Comparison of ENCODE assay signal across 28 cellular contexts in the genomic region with DNA sequence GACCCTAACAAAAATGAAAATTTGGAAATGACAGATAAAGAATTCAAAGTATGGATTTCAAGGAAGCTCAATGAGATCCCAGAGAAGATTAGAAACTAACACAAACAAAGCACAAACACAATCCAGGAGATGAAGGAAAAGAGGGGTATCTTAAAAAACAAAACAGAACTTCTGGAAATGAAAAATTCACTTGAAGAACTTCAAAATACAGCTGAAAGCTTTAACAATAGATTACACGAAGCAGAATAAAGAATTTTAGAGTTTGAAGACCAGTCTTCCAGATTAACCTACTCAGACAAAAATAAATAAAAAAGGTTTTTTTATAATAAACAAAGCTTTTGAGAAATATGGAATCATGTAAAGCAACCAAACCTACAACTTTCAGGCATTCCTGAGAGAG.
"Had no signal": no experiment of that assay in that cellular context is flagged by ENCODE, and none has a peak within 500 bp of the region (broad histone marks: within the 10 kb centered on the region; RNA-seq: fewer than 3 reads in every experiment).

No MANE protein-coding gene starts in this region.

- ATAC-seq: natural killer cell; psoas muscle; sciatic nerve; stimulated activated memory B cell treated with anti-CD40 and anti-IgM and Interleukin-4, amounts not matched to agents 10 μg/mL and 1 μg/mL and 100 μg/mL, for 72 hours; stimulated activated naive CD8-positive, alpha-beta T cell treated with anti-CD3 and anti-CD28 coated beads, Interleukin-15, amount 100 ng/mL, for 72 hours; stimulated activated naive CD8-positive, alpha-beta T cell treated with anti-CD3 and anti-CD28 coated beads, Interleukin-15, Interleukin-2, amounts not matched to agents 100 U/mL and 50 U/mL, for 24 hours had no signal

- H3K4me2 ChIP-seq: neural progenitor cell, smooth muscle cell had no signal

- DNase-seq: natural killer cell; occipital lobe; ovary; posterior cingulate gyrus; psoas muscle; right cardiac atrium; spleen; stimulated activated CD4-positive, alpha-beta T cell treated with anti-CD3 and anti-CD28 coated beads, Interleukin-12 subunit alpha, Interleukin-12 subunit beta, amount 100 ng/mL, for 4 hours; stimulated activated CD4-positive, alpha-beta T cell treated with anti-CD3 and anti-CD28 coated beads, Interleukin-1b, Interleukin-23, amount 100 ng/mL, for 48 hours; stimulated activated CD4-positive, alpha-beta T cell treated with anti-CD3 and anti-CD28 coated beads, Interleukin-4, amount 100 ng/mL, for 1 hour; stimulated activated CD4-positive, alpha-beta T cell treated with anti-CD3 and anti-CD28 coated beads, Interleukin-4, amount 100 ng/mL, for 4 hours; stimulated activated CD8-positive, alpha-beta memory T cell treated with anti-CD3 and anti-CD28 coated beads, Interleukin-4, amount 100 ng/mL, for 48 hours; stimulated activated naive CD4-positive, alpha-beta T cell; stimulated activated naive CD8-positive, alpha-beta T cell treated with anti-CD3 and anti-CD28 coated beads, Interleukin-15, amount 100 ng/mL, for 72 hours; stimulated activated naive CD8-positive, alpha-beta T cell treated with anti-CD3 and anti-CD28 coated beads, Interleukin-15, Interleukin-2, amounts not matched to agents 100 U/mL and 50 U/mL, for 24 hours; substantia nigra; testis; tibial artery; transverse colon; upper lobe of right lung; uterus had no signal

- H3K79me2 ChIP-seq: parathyroid adenoma had no signal

- H2AFZ ChIP-seq: neural progenitor cell, parathyroid adenoma had no signal

- H3K27me3 ChIP-seq: neural progenitor cell, ovary, spleen, suprapubic skin, testis, tibial artery, transverse colon, upper lobe of right lung, uterus had no signal

- H3K27ac ChIP-seq: neural progenitor cell, ovary, parathyroid adenoma, psoas muscle, skin epidermis, spleen, suprapubic skin, testis, tibial artery, transverse colon, upper lobe of right lung, uterus had no signal

- H3K4me3 ChIP-seq: neural progenitor cell, ovary, psoas muscle, skin epidermis, smooth muscle cell, spleen, suprapubic skin, testis, tibial artery, transverse colon, upper lobe of right lung, uterus had no signal

- H3K9ac ChIP-seq: neural progenitor cell, parathyroid adenoma had no signal

- H3K9me3 ChIP-seq: ovary, psoas muscle, suprapubic skin, testis had no signal

- H3K4me1 ChIP-seq: neural progenitor cell, parathyroid adenoma, psoas muscle, spleen, suprapubic skin, testis, tibial artery, transverse colon, upper lobe of right lung, uterus had no signal

- H3K36me3 ChIP-seq: neural progenitor cell, ovary, spleen, suprapubic skin, tibial artery, transverse colon, upper lobe of right lung, uterus had no signal
